Comparison of ENCODE assay signal across 1 cellular context in the genomic region with DNA sequence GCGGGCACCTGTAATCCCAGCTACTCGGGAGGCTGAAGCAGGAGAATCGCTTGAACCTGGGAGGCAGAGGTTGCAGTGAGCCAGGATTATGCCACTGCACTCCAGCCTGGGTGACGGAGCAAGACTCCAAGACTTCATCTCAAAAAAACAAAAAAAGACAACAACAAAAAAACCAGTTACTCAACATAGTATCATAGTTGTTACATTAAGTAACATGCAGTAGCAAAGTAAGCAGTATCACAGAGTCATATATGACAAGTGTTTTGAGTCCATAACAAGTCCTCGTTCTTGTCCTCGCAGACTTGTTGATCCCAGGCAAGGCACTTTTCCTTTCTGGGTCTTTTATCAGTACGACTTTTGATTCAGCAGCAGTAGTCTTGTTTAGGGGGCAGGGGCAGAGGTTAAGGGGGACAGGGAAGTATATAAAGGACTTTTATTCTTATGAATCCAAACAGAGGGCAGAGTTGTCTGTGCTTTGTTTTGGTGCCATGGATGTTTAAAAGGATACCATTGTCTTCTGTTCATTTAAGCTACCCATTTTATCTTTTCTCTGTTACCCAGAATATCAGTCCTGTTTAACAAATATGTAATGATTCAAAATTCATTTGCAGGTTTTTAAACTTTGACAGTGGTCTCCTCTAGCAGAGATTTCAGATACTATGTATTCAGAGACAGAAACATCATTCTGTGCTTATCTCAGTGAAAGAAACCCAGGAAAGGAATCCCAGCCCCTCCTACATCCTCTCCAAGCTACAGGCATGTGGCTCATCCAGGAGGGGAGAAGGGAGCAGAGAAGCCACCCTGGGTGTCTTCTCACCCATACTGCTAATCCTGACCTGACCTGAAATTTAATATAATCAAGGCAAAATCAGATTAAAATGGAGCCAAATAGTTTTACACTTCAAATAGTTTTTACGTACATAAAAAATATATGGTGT.
TF ChIP-seq lines count a peak whose summit lies in the region.

No MANE protein-coding gene starts in this region.

TF ChIP-seq in WTC11, 78 proteins besides CTCF, POLR2A, EP300 and RAD21 (continued from another document):
- TF ChIP-seq, protein P1, sequence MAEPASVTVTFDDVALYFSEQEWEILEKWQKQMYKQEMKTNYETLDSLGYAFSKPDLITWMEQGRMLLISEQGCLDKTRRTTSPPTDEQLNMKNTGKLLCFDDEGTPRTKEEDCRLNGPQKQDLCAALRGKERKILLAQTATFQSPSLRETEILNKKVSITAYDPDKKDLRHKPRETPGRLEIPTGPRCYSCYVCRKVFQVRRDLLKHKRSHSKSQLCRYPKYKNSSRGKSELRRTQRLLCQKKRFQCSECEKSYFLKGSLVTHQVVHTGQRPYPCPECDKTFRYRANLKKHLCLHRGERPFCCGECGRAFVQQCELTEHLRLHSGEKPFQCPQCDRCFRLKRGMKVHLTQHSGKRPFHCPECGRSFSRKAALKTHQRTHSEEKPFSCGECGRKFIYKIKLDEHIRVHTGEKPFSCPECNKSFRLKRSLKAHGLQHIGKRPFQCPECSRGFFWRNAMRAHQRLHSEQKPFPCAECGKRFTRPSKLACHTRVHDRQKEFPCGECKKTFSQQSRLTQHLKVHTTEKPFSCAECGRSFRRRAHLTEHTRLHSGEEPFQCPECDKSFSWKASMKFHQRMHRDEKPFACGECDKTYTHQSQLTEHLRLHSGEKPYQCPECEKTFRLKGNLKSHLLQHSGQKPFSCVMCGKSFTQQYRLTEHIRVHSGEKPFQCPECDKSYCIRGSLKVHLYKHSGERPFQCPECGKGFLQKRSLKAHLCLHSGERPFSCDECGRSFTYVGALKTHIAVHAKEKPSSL (CRISPR knock-in tag; conservative IDR thresholded peaks at IDR 0.05): no peak
